8 cellular contexts compared by ENCODE assay signal in genomic region chr4:121041307-121042090, GRCh38. TPM values are rescaled to one million over a fixed set of nuclear protein-coding genes. Genes with fewer than 3 reads are reported as not detected.
DNase-seq lines count a peak whose midpoint lies in the region; ATAC-seq and TF ChIP-seq lines count a peak whose summit lies in the region.
"Had no signal": no experiment of that assay in that cellular context is flagged by ENCODE, and none has a peak within 500 bp of the region (broad histone marks: within the 10 kb centered on the region; RNA-seq: fewer than 3 reads in every experiment).

No MANE protein-coding gene starts in this region.

- no peaks in the 10 kb centered on the region for H3F3A ChIP-seq in GM23338 (replicated peaks; ENCODE audit: low read depth)

- H3K4me1 Mint-ChIP-seq in GM23338 (no peaks in the 10 kb centered on the region), HFFc6 (ENCODE audit: low read depth) (no peaks in the 10 kb centered on the region)

- H3K27ac Mint-ChIP-seq in GM23338 (no peak overlapping the region), HFFc6 (no peak overlapping the region)

- no peaks in the 10 kb centered on the region for H3K36me3 ChIP-seq in GM23338 (ENCODE audit: insufficient read depth)
- no peaks in the 10 kb centered on the region for H3K36me3 ChIP-seq in mesendoderm (ENCODE audit: control insufficient read depth, insufficient read depth, low read length)

- H2AK5ac ChIP-seq in mesendoderm (ENCODE audit: low read length): no peak overlapping the region

- H3K27me3 Mint-ChIP-seq in GM23338 (ENCODE audit: insufficient read depth, low read depth, poor library complexity): no peaks in the 10 kb centered on the region
- H3K27me3 Mint-ChIP-seq in HFFc6 (ENCODE audit: insufficient read depth): no peaks in the 10 kb centered on the region; the same call in 1 of the 2 replicates

- H3K27me3 ChIP-seq in GM23338 (ENCODE audit: insufficient read depth) (no peaks in the 10 kb centered on the region), mesendoderm (ENCODE audit: insufficient read depth, low read length, poor library complexity) (no peaks in the 10 kb centered on the region)

- H3K36me3 Mint-ChIP-seq in GM23338 (ENCODE audit: low read depth): no peaks in the 10 kb centered on the region
- no peaks in the 10 kb centered on the region for H3K36me3 Mint-ChIP-seq in HFFc6 (ENCODE audit: low read depth)

- H3K23ac ChIP-seq in mesendoderm (ENCODE audit: low read length): no peak overlapping the region

- H3K4me1 ChIP-seq in GM23338 (ENCODE audit: insufficient read depth) (no peaks in the 10 kb centered on the region), mesendoderm (ENCODE audit: control insufficient read depth, low read depth, low read length) (no peaks in the 10 kb centered on the region)

- H4K20me1 ChIP-seq in GM23338 (replicated peaks; ENCODE audit: insufficient read depth): no peaks in the 10 kb centered on the region; the same call in 1 of the 2 replicates

- peak; percentile 15 for DNase-seq in GM23338 (ENCODE audit: low spot score)
- peak; percentile 72 for DNase-seq in mesendoderm
- DNase-seq in CD1c-positive myeloid dendritic cell (ENCODE audit: extremely low spot score): no peak
- DNase-seq in HFFc6: no peak
- DNase-seq in activated gamma-delta T cell treated with Interleukin-2 at 50 U/mL for 16 hours: no peak

- no peak overlapping the region for H3K4ac ChIP-seq in mesendoderm (ENCODE audit: low read depth, low read length)

- H3K9me3 Mint-ChIP-seq in GM23338: no peaks in the 10 kb centered on the region
- H3K9me3 Mint-ChIP-seq in HFFc6: no peaks in the 10 kb centered on the region

- TF ChIP-seq CTCF in GM23338 (conservative IDR thresholded peaks at IDR 0.05; ENCODE audit: low read depth in 2 of 2) (no peak), HFFc6 (IDR thresholded peaks at IDR 0.05) (no peak)

- H2AFZ ChIP-seq in GM23338: no peak overlapping the region

- H3K79me1 ChIP-seq in mesendoderm (ENCODE audit: low read length): no peaks in the 10 kb centered on the region

- H3K4me3 ChIP-seq in GM23338 (no peak overlapping the region), mesendoderm (ENCODE audit: low read length) (no peak overlapping the region)

- peaks cover 8% of the 10 kb centered on the region; the same call in 1 of the 2 replicates for H3K9me2 ChIP-seq in GM23338 (ENCODE audit: insufficient read depth)

- H3K79me2 ChIP-seq in GM23338 (replicated peaks; ENCODE audit: insufficient read depth): no peaks in the 10 kb centered on the region
- no peaks in the 10 kb centered on the region for H3K79me2 ChIP-seq in mesendoderm (ENCODE audit: control insufficient read depth, insufficient read depth, low read length)

- no peak overlapping the region for H3K56ac ChIP-seq in mesendoderm (ENCODE audit: low read length)

- no peak overlapping the region for H3K4me2 ChIP-seq in GM23338
- no peak overlapping the region for H3K4me2 ChIP-seq in mesendoderm (ENCODE audit: low read length)

- no peak overlapping the region for H3K18ac ChIP-seq in mesendoderm (ENCODE audit: low read length)

- H3K27ac ChIP-seq in GM23338 (ENCODE audit: low read depth) (no peak overlapping the region), mesendoderm (ENCODE audit: low read depth, low read length) (no peak overlapping the region)

- H3K4me3 Mint-ChIP-seq in GM23338: no peak overlapping the region
- no peak overlapping the region for H3K4me3 Mint-ChIP-seq in HFFc6

- no peak overlapping the region for H3K9ac ChIP-seq in mesendoderm (ENCODE audit: low read length)

- H4K8ac ChIP-seq in mesendoderm (ENCODE audit: low read depth, low read length): no peak overlapping the region

- H2BK120ac ChIP-seq in mesendoderm (ENCODE audit: low read depth, low read length): no peak overlapping the region

- WGBS in mesendoderm (ENCODE audit: extremely low coverage, insufficient coverage, low lambda C conversion rate): no CpG with 5 or more reads among the region's 8 CpGs

- no peak overlapping the region for H2BK15ac ChIP-seq in mesendoderm (replicated peaks; ENCODE audit: low read depth)

- H2BK5ac ChIP-seq in mesendoderm (ENCODE audit: low read length): no peak overlapping the region

- H4K5ac ChIP-seq in mesendoderm (ENCODE audit: low read length): no peak overlapping the region

- ATAC-seq in GM18909 (IDR thresholded peaks at IDR 0.05; ENCODE audit: poor library complexity, unreplicated experiment) (peak; percentile 100), GM23338 (peak; percentile 43; the same call in 1 of the 3 replicates), HG03575 (IDR thresholded peaks at IDR 0.05; ENCODE audit: extremely low read depth, insufficient number of reproducible peaks, low FRiP score, unreplicated experiment) (peak; percentile 96)

TF ChIP-seq in GM23338, 12 proteins besides CTCF, POLR2A, EP300 and RAD21:
- TF ChIP-seq STAT1 (IDR thresholded peaks at IDR 0.05; ENCODE audit: unreplicated experiment) (no peak), ZNF462 (CRISPR knock-in tag; IDR thresholded peaks at IDR 0.05) (no peak)

RNA-seq across cellular contexts. Expression of gene NDNF, which starts 30.8 kb away (rescaled TPM):
- 0.73 and 1.8 TPM in 2 replicates for total RNA-seq in GM23338 (2014; rRNA removed; shearing (Covaris generic))
- 0.31 and 0.57 TPM in 2 replicates for polyA plus RNA-seq in GM23338 (2016; fragmentation: Nextera tagmentation; extraction: Ambion mirVana)
- 0.10 TPM for polyA plus RNA-seq in mesendoderm (2013, experiment 1 of 2)
- polyA plus RNA-seq in mesendoderm (2013, experiment 2 of 2): 0.10 TPM
- total RNA-seq in HFFc6 (2021; fragmentation: NEBNext Ultra II Directional; extraction: Animal tissue kit (Norgen Biotek cat#: 25700)): under 1 TPM in 2 of 6 experiments, not detected in 4; 0.12 to 0.14 TPM
- total RNA-seq: SK-MEL-5 had no signal

Comparison
In these comparisons a context has a peak if more than half of its experiments do, and no peak if none do; other contexts are left out.
1. ATAC-seq: peak in every context shown above with its lines; median percentile 100 in GM18909; 96 in HG03575; 43 in GM23338.
2. DNase-seq: peak in GM23338 (single experiment) and mesendoderm (single experiment); none in CD1c-positive myeloid dendritic cell (single experiment), HFFc6 (single experiment) and activated gamma-delta T cell treated with Interleukin-2 at 50 U/mL for 16 hours (single experiment).